Comparison of ENCODE assay signal across 25 cellular contexts in the genomic region with DNA sequence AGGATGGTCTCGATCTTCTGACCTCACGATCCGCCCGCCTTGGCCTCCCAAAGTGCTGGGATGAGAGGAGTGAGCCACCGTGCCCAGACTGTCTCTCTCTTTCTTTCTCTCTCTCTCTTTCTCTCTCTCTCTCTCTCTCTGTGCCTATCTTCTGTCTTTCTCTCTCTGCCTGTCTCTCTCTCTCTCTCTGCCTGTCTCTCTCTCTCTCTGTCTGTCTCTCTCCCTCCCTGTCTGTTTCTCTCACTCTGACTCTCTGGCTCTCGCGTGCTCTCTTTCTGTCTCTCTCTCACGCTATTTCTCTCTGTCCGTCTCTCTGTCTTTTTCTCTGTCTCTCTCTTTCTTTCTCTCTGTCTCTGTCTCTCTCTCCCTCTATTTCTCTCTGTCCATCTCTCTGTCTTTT.
DNase-seq lines count a peak whose midpoint lies in the region; ATAC-seq, FAIRE-seq and TF ChIP-seq lines count a peak whose summit lies in the region.
"Had no signal": no experiment of that assay in that cellular context is flagged by ENCODE, and none has a peak within 500 bp of the region (broad histone marks: within the 10 kb centered on the region; RNA-seq: fewer than 3 reads in every experiment).

No MANE protein-coding gene starts in this region.

- ATAC-seq in aorta (ENCODE audit: low FRiP score) = peak; percentile 50
- no peak for ATAC-seq in pancreas

- H3K9me3 Mint-ChIP-seq in progenitor cell of endocrine pancreas (ENCODE audit: low read depth) = peaks cover 74% of the 10 kb centered on the region

- H4K91ac ChIP-seq in neuronal stem cell (ENCODE audit: low read depth, low read length, poor library complexity) = no peak overlapping the region

- no peak overlapping the region for H3K4me2 ChIP-seq in neuronal stem cell (ENCODE audit: insufficient read depth, low read length, poor library complexity, severe bottlenecking)

- H3K4me3 ChIP-seq in fibroblast of the aortic adventitia (ENCODE audit: low read depth, low read length) = no peak overlapping the region
- H3K4me3 ChIP-seq in neuronal stem cell (ENCODE audit: low read length in 2 of 2) = no peak overlapping the region
- no peak overlapping the region for H3K4me3 ChIP-seq in aorta (ENCODE audit: low read length in 2 of 2)
- no peak overlapping the region for H3K4me3 ChIP-seq in pancreas
- H3K4me3 ChIP-seq: SJSA1 had no signal

- no peak overlapping the region for H3K27ac Mint-ChIP-seq in progenitor cell of endocrine pancreas
- H3K27ac Mint-ChIP-seq: H9, HFFc6 had no signal

- DNase-seq in amniotic epithelial cell (ENCODE audit: low read depth) = peak; percentile 3
- DNase-seq in fibroblast of the aortic adventitia (ENCODE audit: low read depth) = peak; percentile 8
- peak; percentile 18 for DNase-seq in neuronal stem cell (ENCODE audit: low spot score)
- DNase-seq in aorta = no peak
- no peak for DNase-seq in HUDEP-2 (lab: John Stamatoyannopoulos, UW; ENCODE audit: unreplicated experiment in 76 of 76)
- no peak for DNase-seq in progenitor cell of endocrine pancreas (ENCODE audit: low spot score, unreplicated experiment)
- DNase-seq in NCI-H1694 (lab: John Stamatoyannopoulos, UW) = no peak
- DNase-seq in pancreas = no peak
- DNase-seq: Calu3, DND-41, H9, HFFc6, KBM-7, MV-4-11, NCI-H1105, NCI-H1436 treated with DMSO at 0.1 percent for 48 hours, NCI-H1930, NCI-H2107, NCI-H524 treated with DMSO at 0.1 percent for 48 hours, NCI-H774, Right ventricle myocardium superior, RPMI8226 had no signal

- no peak for FAIRE-seq in pancreas (lab: Jason Lieb, UNC)
- FAIRE-seq: GM12892, HTR-8/SVneo had no signal

- TF ChIP-seq CTCF in fibroblast of the aortic adventitia (IDR thresholded peaks at IDR 0.05; ENCODE audit: insufficient read depth, low read length) (no peak), progenitor cell of endocrine pancreas (IDR thresholded peaks at IDR 0.05; ENCODE audit: unreplicated experiment) (no peak), pancreas (IDR thresholded peaks at IDR 0.05) (no peak)

- H3K4ac ChIP-seq in neuronal stem cell (ENCODE audit: low read length) = no peak overlapping the region

- H3K4me3 Mint-ChIP-seq in progenitor cell of endocrine pancreas (ENCODE audit: low read depth) = no peak overlapping the region
- H3K4me3 Mint-ChIP-seq: H9, HFFc6 had no signal

- H3K18ac ChIP-seq in neuronal stem cell (ENCODE audit: low read length) = no peak overlapping the region

- peaks cover 34% of the 10 kb centered on the region for H3K36me3 Mint-ChIP-seq in progenitor cell of endocrine pancreas (ENCODE audit: insufficient read depth)

- H3K9me3 ChIP-seq in neuronal stem cell (replicated peaks in 1 of 2; ENCODE audit: control insufficient read depth in 2 of 2, insufficient read depth in 1 of 2, low read depth in 1 of 2, low read length in 2 of 2) = peaks cover 0 to 22% of the 10 kb centered on the region in 2 donors
- H3K9me3 ChIP-seq in aorta (ENCODE audit: control insufficient read depth, low read length) = peaks cover 2% of the 10 kb centered on the region
- no peaks in the 10 kb centered on the region for H3K9me3 ChIP-seq in pancreas

- no peak overlapping the region for H2BK15ac ChIP-seq in neuronal stem cell (ENCODE audit: low read length)

- no CpG with 5 or more reads among the region's 9 CpGs for WGBS in neuronal stem cell (ENCODE audit: extremely low coverage in 2 of 2, insufficient read length in 2 of 2, insufficient replicate concordance in 1 of 2), 2 donors
- WGBS in aorta, 2 donors = 83 to 86% methylated on average over 9 of the region's 9 CpGs
- WGBS in pancreas, 2 donors = 78 to 84% methylated on average over 9 of the region's 9 CpGs

- no peak overlapping the region for H3K27ac ChIP-seq in neuronal stem cell (replicated peaks; ENCODE audit: low read length)
- no peak overlapping the region for H3K27ac ChIP-seq in aorta (ENCODE audit: low read depth in 1 of 2, low read length in 2 of 2)
- H3K27ac ChIP-seq in pancreas = no peak overlapping the region
- H3K27ac ChIP-seq: SJSA1 had no signal

- no peak overlapping the region for H2AK5ac ChIP-seq in neuronal stem cell (ENCODE audit: low read depth, low read length)

- H3K23ac ChIP-seq in neuronal stem cell (ENCODE audit: low read depth, low read length, poor library complexity) = no peak overlapping the region

- no peaks in the 10 kb centered on the region for H3K27me3 Mint-ChIP-seq in progenitor cell of endocrine pancreas

- no peak overlapping the region for H3K9ac ChIP-seq in neuronal stem cell (ENCODE audit: low read depth, low read length, poor library complexity)

- H3K79me1 ChIP-seq in neuronal stem cell (ENCODE audit: low read depth, low read length) = no peaks in the 10 kb centered on the region

- H2BK120ac ChIP-seq in neuronal stem cell (ENCODE audit: low read depth, low read length) = no peak overlapping the region

- H3K4me1 ChIP-seq in neuronal stem cell (ENCODE audit: control insufficient read depth in 2 of 2, insufficient read depth in 1 of 2, low read depth in 1 of 2, low read length in 2 of 2) (no peaks in the 10 kb centered on the region), aorta (ENCODE audit: control insufficient read depth in 1 of 2, insufficient read depth in 2 of 2, low read length in 2 of 2) (no peaks in the 10 kb centered on the region), pancreas (no peaks in the 10 kb centered on the region)
- H3K4me1 ChIP-seq: SJSA1 had no signal

- no peak overlapping the region for H2BK5ac ChIP-seq in neuronal stem cell (ENCODE audit: low read length)

- intact Hi-C loops in aorta (cut with DNase I) = no loop called here
- intact Hi-C loops in pancreas (cut with DNase I) = no loop called here

- no peak overlapping the region for H3K14ac ChIP-seq in neuronal stem cell (ENCODE audit: low read length)

- no peak overlapping the region for H4K8ac ChIP-seq in neuronal stem cell (ENCODE audit: low read depth, low read length)

- no peak overlapping the region for H2BK12ac ChIP-seq in neuronal stem cell (ENCODE audit: low read length)

- H3K27me3 ChIP-seq in neuronal stem cell (ENCODE audit: control insufficient read depth in 3 of 3, insufficient read depth in 3 of 3, low read depth in 1 of 3, low read length in 3 of 3) (no peaks in the 10 kb centered on the region), aorta (ENCODE audit: control insufficient read depth in 1 of 2, insufficient read depth in 2 of 2, low read length in 1 of 2) (no peaks in the 10 kb centered on the region), pancreas (no peaks in the 10 kb centered on the region)
- H3K27me3 ChIP-seq: SJSA1 had no signal

- no peaks in the 10 kb centered on the region for H3K4me1 Mint-ChIP-seq in progenitor cell of endocrine pancreas (ENCODE audit: low read depth)
- H3K4me1 Mint-ChIP-seq: H9 had no signal

- H2AFZ ChIP-seq in neuronal stem cell (ENCODE audit: low read length) = no peak overlapping the region

- H3K36me3 ChIP-seq in neuronal stem cell (replicated peaks in 1 of 2; ENCODE audit: control insufficient read depth in 2 of 2, insufficient read depth in 2 of 2, low read length in 2 of 2) (no peaks in the 10 kb centered on the region), aorta (ENCODE audit: control insufficient read depth in 1 of 2, insufficient read depth in 2 of 2, low read length in 1 of 2) (no peaks in the 10 kb centered on the region), pancreas (no peaks in the 10 kb centered on the region)
- H3K36me3 ChIP-seq: SJSA1 had no signal

Comparison
In these comparisons a context has a peak if more than half of its experiments do, and no peak if none do; other contexts are left out.
1. DNase-seq: peak in amniotic epithelial cell (single experiment), fibroblast of the aortic adventitia (single experiment) and neuronal stem cell (single experiment); none in aorta (0 of 2), HUDEP-2 (0 of 76), progenitor cell of endocrine pancreas (single experiment), NCI-H1694 (single experiment) and pancreas (0 of 6).